ENCODE assay signal across 12 cellular contexts in the genomic region with DNA sequence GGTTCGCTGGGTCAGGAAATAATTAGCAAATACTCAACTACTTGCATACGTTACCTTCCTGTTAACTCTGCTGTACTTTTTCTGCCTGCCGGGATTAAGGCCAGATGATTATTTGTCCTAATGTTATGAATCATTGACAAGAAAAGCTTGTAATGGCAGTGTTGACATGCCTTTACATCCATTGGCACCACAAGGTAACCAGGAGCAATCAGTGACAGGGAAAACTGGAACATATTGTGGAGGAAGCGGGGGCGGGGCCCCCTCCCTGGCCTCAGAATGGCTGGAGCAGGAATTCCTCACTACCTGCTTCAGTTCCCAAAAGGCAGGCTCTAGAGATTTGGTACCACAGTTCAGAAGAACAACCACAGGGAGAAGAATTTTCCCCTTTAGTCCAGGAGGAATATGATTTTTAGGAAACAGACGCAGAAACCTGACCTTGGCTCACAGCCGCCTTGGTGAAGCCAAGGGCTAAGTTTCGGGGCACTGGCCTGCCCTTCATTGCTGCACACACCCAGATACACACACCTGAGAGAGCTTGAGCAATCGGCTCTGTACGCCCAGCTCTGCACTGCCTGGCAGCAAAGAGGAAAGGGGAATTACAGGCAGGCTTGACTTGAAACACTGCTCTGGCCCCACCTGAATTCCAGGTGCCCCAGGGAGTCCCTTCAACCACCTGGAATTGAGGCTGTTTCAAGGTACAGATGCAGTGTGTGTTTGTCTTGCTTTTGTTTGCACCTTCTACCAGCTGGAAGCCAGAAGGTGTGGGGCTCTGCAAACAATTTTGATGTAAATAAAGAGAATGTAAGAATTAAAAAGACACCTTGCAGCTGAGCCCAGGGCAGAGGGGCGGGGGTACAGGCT.
DNase-seq lines count a peak whose midpoint lies in the region; ATAC-seq and TF ChIP-seq lines count a peak whose summit lies in the region.
"Had no signal": no experiment of that assay in that cellular context is flagged by ENCODE, and none has a peak within 500 bp of the region (broad histone marks: within the 10 kb centered on the region; RNA-seq: fewer than 3 reads in every experiment).

No MANE protein-coding gene starts in this region.

- peak; percentile 86 for ATAC-seq in body of pancreas
- ATAC-seq in left colon, result peak; percentile 73
- no peak for ATAC-seq in effector memory CD8-positive, alpha-beta T cell (replicated peaks)
- ATAC-seq in activated naive CD8-positive, alpha-beta T cell treated with anti-CD3 and anti-CD28 coated beads, Interleukin-2, amount 50 U/mL, for 24 hours, result no peak
- ATAC-seq: natural killer cell treated with Interleukin-12 subunit alpha and Interleukin-12 subunit beta and Interleukin-15 and Interleukin-18, amount 100 ng/mL, for 72 hours had no signal

- no peaks in the 10 kb centered on the region for H3K27me3 ChIP-seq in body of pancreas
- H3K27me3 ChIP-seq: thyroid gland had no signal

- no peaks in the 10 kb centered on the region for H3K9me3 Mint-ChIP-seq in effector memory CD8-positive, alpha-beta T cell
- no peaks in the 10 kb centered on the region for H3K9me3 Mint-ChIP-seq in activated naive CD8-positive, alpha-beta T cell treated with anti-CD3 and anti-CD28 coated beads, Interleukin-2, amount 50 U/mL, for 24 hours
- H3K9me3 Mint-ChIP-seq: natural killer cell treated with Interleukin-12 subunit alpha and Interleukin-12 subunit beta and Interleukin-15 and Interleukin-18, amount 100 ng/mL, for 72 hours had no signal

- intact Hi-C loops in body of pancreas (cut with DNase I) (no loop called here), left colon (cut with DNase I, micrococcal nuclease) (no loop called here)

- H3K4me3 ChIP-seq in body of pancreas, result no peak overlapping the region
- H3K4me3 ChIP-seq: thyroid gland had no signal

- H3K36me3 Mint-ChIP-seq in effector memory CD8-positive, alpha-beta T cell (ENCODE audit: insufficient read depth), result peaks cover 4% of the 10 kb centered on the region
- H3K36me3 Mint-ChIP-seq in activated naive CD8-positive, alpha-beta T cell treated with anti-CD3 and anti-CD28 coated beads, Interleukin-2, amount 50 U/mL, for 24 hours (ENCODE audit: low read depth), result no peaks in the 10 kb centered on the region
- H3K36me3 Mint-ChIP-seq: IgD-negative memory B cell; natural killer cell treated with Interleukin-12 subunit alpha and Interleukin-12 subunit beta and Interleukin-15 and Interleukin-18, amount 100 ng/mL, for 72 hours had no signal

- no peak overlapping the region for H3K27ac Mint-ChIP-seq in effector memory CD8-positive, alpha-beta T cell
- no peak overlapping the region for H3K27ac Mint-ChIP-seq in activated naive CD8-positive, alpha-beta T cell treated with anti-CD3 and anti-CD28 coated beads, Interleukin-2, amount 50 U/mL, for 24 hours
- H3K27ac Mint-ChIP-seq: IgD-negative memory B cell; natural killer cell treated with Interleukin-12 subunit alpha and Interleukin-12 subunit beta and Interleukin-15 and Interleukin-18, amount 100 ng/mL, for 72 hours had no signal

- no peaks in the 10 kb centered on the region for H3K9me3 ChIP-seq in body of pancreas
- H3K9me3 ChIP-seq: thyroid gland had no signal

- peaks cover 14% of the 10 kb centered on the region for H3K4me1 ChIP-seq in body of pancreas
- H3K4me1 ChIP-seq: thyroid gland had no signal

- H3K4me1 Mint-ChIP-seq in effector memory CD8-positive, alpha-beta T cell (ENCODE audit: low read depth in 2 of 2), result no peaks in the 10 kb centered on the region
- H3K4me1 Mint-ChIP-seq in activated naive CD8-positive, alpha-beta T cell treated with anti-CD3 and anti-CD28 coated beads, Interleukin-2, amount 50 U/mL, for 24 hours, result peaks cover 10% of the 10 kb centered on the region

- no peak for TF ChIP-seq CTCF in C4-2B (conservative IDR thresholded peaks at IDR 0.05)
- no peak for TF ChIP-seq CTCF in body of pancreas (IDR thresholded peaks at IDR 0.05)

- H3K4me3 Mint-ChIP-seq in effector memory CD8-positive, alpha-beta T cell, result no peak overlapping the region
- no peak overlapping the region for H3K4me3 Mint-ChIP-seq in activated naive CD8-positive, alpha-beta T cell treated with anti-CD3 and anti-CD28 coated beads, Interleukin-2, amount 50 U/mL, for 24 hours
- H3K4me3 Mint-ChIP-seq: IgD-negative memory B cell; natural killer cell treated with Interleukin-12 subunit alpha and Interleukin-12 subunit beta and Interleukin-15 and Interleukin-18, amount 100 ng/mL, for 72 hours had no signal

- H3K27me3 Mint-ChIP-seq in effector memory CD8-positive, alpha-beta T cell, result peaks cover 14 to 26% of the 10 kb centered on the region in 2 donors
- peaks cover 8% of the 10 kb centered on the region for H3K27me3 Mint-ChIP-seq in activated naive CD8-positive, alpha-beta T cell treated with anti-CD3 and anti-CD28 coated beads, Interleukin-2, amount 50 U/mL, for 24 hours

- DNase-seq in NCI-H146 (lab: John Stamatoyannopoulos, UW) (peak; percentile 100), body of pancreas (peak; percentile 44 to 72 (median 62)), left colon (peak; percentile 84 to 91), OCI-M1 (lab: John Stamatoyannopoulos, UW) (no peak)
- no peak for DNase-seq in stimulated activated naive CD4-positive, alpha-beta T cell (lab: John Stamatoyannopoulos, UW)
- no peak for DNase-seq in effector memory CD8-positive, alpha-beta T cell
- DNase-seq in activated naive CD8-positive, alpha-beta T cell treated with anti-CD3 and anti-CD28 coated beads, Interleukin-2, amount 50 U/mL, for 24 hours, result no peak
- DNase-seq: stimulated activated CD4-positive, alpha-beta T cell treated with anti-CD3 and anti-CD28 coated beads, Interleukin-2, amount 100 ng/mL, for 48 hours had no signal

- WGBS in body of pancreas, 2 donors, result 20 to 32% methylated on average over 10 to 11 of the region's 11 CpGs

- no peaks in the 10 kb centered on the region for H3K36me3 ChIP-seq in body of pancreas (replicated peaks in 1 of 2; ENCODE audit: insufficient read depth in 1 of 2, low read depth in 2 of 2)
- H3K36me3 ChIP-seq: thyroid gland had no signal

- peak in 1 of 3 donors; percentile 21 for TF ChIP-seq POLR2A in body of pancreas (IDR thresholded peaks at IDR 0.05)

- H3K27ac ChIP-seq in C4-2B, result peak overlapping the region; percentile 77
- H3K27ac ChIP-seq in body of pancreas, result peak overlapping the region; percentile 28 to 81 (median 72)
- H3K27ac ChIP-seq: thyroid gland had no signal

Comparison
In these comparisons a context has a peak if more than half of its experiments do, and no peak if none do; other contexts are left out.
1. DNase-seq: peak in NCI-H146 (single experiment), body of pancreas (4 of 4) and left colon (2 of 2); none in OCI-M1 (single experiment), stimulated activated naive CD4-positive, alpha-beta T cell (0 of 6), effector memory CD8-positive, alpha-beta T cell (0 of 3) and activated naive CD8-positive, alpha-beta T cell treated with anti-CD3 and anti-CD28 coated beads, Interleukin-2, amount 50 U/mL, for 24 hours (single experiment).
2. ATAC-seq: peak in body of pancreas (single experiment) and left colon (single experiment); none in effector memory CD8-positive, alpha-beta T cell (single experiment) and activated naive CD8-positive, alpha-beta T cell treated with anti-CD3 and anti-CD28 coated beads, Interleukin-2, amount 50 U/mL, for 24 hours (single experiment).